8 cellular contexts compared by ENCODE assay signal in genomic region chr14:90398841-90399540, GRCh38. TPM values are rescaled to one million over a fixed set of nuclear protein-coding genes. Genes with fewer than 3 reads are reported as not detected.
A peak's percentile ranks its signal among the peaks of the same experiment; 100 is the strongest.
DNase-seq lines count a peak whose midpoint lies in the region; ATAC-seq and TF ChIP-seq lines count a peak whose summit lies in the region.

No MANE protein-coding gene starts in this region.

- peaks cover 0 to 5% (median 0%) of the 10 kb centered on the region in 7 donors for H3K9me3 Mint-ChIP-seq in naive B cell

- peaks cover 28 to 47% (median 42%) of the 10 kb centered on the region in 3 donors for H3K4me1 Mint-ChIP-seq in naive B cell

- H3K4me3 Mint-ChIP-seq in naive B cell, result peak overlapping the region; percentile 94 to 99 (median 98)

- H3K27ac Mint-ChIP-seq in naive B cell, result peak overlapping the region; percentile 98 to 100 (median 100)

- peaks cover 14 to 16% of the 10 kb centered on the region in 2 donors for H3K36me3 Mint-ChIP-seq in naive B cell

- no peak for TF ChIP-seq CTCF in AG10803 (conservative IDR thresholded peaks at IDR 0.05; ENCODE audit: low read length)
- TF ChIP-seq CTCF in GM13977 (IDR thresholded peaks at IDR 0.05; ENCODE audit: extremely low read depth, insufficient read depth, missing control alignments), result no peak

- no peaks in the 10 kb centered on the region for H3K27me3 Mint-ChIP-seq in naive B cell

- in situ Hi-C loops in GM13977 (cut with MboI; ENCODE audit: low pct_unique_long_range_greater_than_20kb, low sequenced_read_pairs, unreplicated experiment), result no loop called here

- DNase-seq in AG10803 (ENCODE audit: low read depth) (no peak), cerebellar cortex (ENCODE audit: low spot score) (peak; percentile 50), naive B cell (no peak), GM13977 (ENCODE audit: low spot score) (no peak), NK-92 (lab: John Stamatoyannopoulos, UW; ENCODE audit: unreplicated experiment) (no peak)
- DNase-seq in Jurkat, Clone E6-1 (ENCODE audit: low read depth, low spot score), result no peak

- peak overlapping the region; percentile 96 for H3K4me3 ChIP-seq in AG10803 (ENCODE audit: low read length)
- H3K4me3 ChIP-seq in Jurkat, Clone E6-1 (ENCODE audit: low read length), result peak overlapping the region; percentile 81

- ATAC-seq in naive B cell (ENCODE audit: low read depth in 2 of 2) (no peak), HG03159 (IDR thresholded peaks at IDR 0.05; ENCODE audit: unreplicated experiment) (no peak), GM21423 (IDR thresholded peaks at IDR 0.05; ENCODE audit: unreplicated experiment) (no peak)

RNA-seq across cellular contexts. Expression of gene CALM1, which starts 2.2 kb away (rescaled TPM):
- polyA plus RNA-seq in Jurkat, Clone E6-1 (2012; ENCODE audit: insufficient read depth, insufficient read length), result 176 TPM
- 1,000 to 10,000 TPM; 1,004 to 1,312 (median 1,081) TPM for polyA plus RNA-seq in naive B cell (ENCODE audit: low read depth in 6 of 6)
